In the genomic region with DNA sequence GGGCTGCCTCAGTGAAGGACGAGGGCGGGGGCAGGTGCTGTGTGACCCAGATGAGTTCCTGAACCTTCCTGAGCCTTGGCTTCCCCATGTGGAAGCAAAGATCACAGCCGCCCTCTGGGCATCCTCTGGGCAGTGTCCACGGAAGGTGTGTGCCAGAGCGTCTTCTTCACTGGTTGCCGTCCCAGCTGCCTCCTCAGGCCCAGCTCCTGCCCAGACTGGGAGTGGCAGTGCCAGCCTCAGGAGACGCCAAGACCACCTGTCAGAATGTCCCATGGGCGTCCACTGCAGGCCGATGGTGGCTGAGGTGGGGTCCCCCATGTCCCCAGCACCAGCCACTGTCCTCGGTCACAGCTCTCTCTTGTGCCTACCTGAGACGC, we compare ENCODE assay signal across 20 cellular contexts. TPM values are rescaled to one million over a fixed set of nuclear protein-coding genes. Genes with fewer than 3 reads are reported as not detected.
DNase-seq lines count a peak whose midpoint lies in the region; ATAC-seq, FAIRE-seq and TF ChIP-seq lines count a peak whose summit lies in the region.
"Had no signal": no experiment of that assay in that cellular context is flagged by ENCODE, and none has a peak within 500 bp of the region (broad histone marks: within the 10 kb centered on the region; RNA-seq: fewer than 3 reads in every experiment).

No MANE protein-coding gene starts in this region.

- H3K9me1 ChIP-seq in keratinocyte (ENCODE audit: control insufficient read depth, extremely low read depth, insufficient read depth, low read length) = peaks cover 2% of the 10 kb centered on the region

- H3K79me2 ChIP-seq in keratinocyte (ENCODE audit: control insufficient read depth, insufficient read depth, low read length) (no peaks in the 10 kb centered on the region), hepatocyte (peaks cover 15% of the 10 kb centered on the region)

- no peaks in the 10 kb centered on the region for H4K20me1 ChIP-seq in keratinocyte (ENCODE audit: control insufficient read depth, extremely low read depth, insufficient read depth, low read length)
- H4K20me1 ChIP-seq in hepatocyte (ENCODE audit: insufficient read depth, poor library complexity, severe bottlenecking) = no peaks in the 10 kb centered on the region

- H3K9me3 ChIP-seq in BE2C (no peaks in the 10 kb centered on the region), HEK293 (ENCODE audit: control insufficient read depth, insufficient read depth, low read depth, low read length) (no peaks in the 10 kb centered on the region), keratinocyte (ENCODE audit: control insufficient read depth, low read depth, low read length) (no peaks in the 10 kb centered on the region), spleen (no peaks in the 10 kb centered on the region), hepatocyte (ENCODE audit: low read depth) (no peaks in the 10 kb centered on the region)
- H3K9me3 ChIP-seq: MG63 had no signal

- CTCF ChIA-PET in HEK293 (lab: Yijun Ruan, JAX) = interaction anchor here (0.9 kb wide), 1 partner anchor 12 kb away, joined by 5 read pairs; no protein-coding TSS in a partner anchor

- no peak overlapping the region for H3K27ac ChIP-seq in HEK293 (ENCODE audit: extremely low read depth, low read depth, low read length)
- no peak overlapping the region for H3K27ac ChIP-seq in keratinocyte (ENCODE audit: control insufficient read depth, insufficient read depth, low read length)
- H3K27ac ChIP-seq in spleen = no peak overlapping the region
- H3K27ac ChIP-seq in hepatocyte = no peak overlapping the region

- H3K9ac ChIP-seq in keratinocyte (ENCODE audit: control insufficient read depth, extremely low read depth, insufficient read depth, low read length) = no peak overlapping the region

- TF ChIP-seq POLR2A in spleen (IDR thresholded peaks at IDR 0.05) = no peak

- H3K4me1 ChIP-seq in BE2C (no peaks in the 10 kb centered on the region), HEK293 (ENCODE audit: control insufficient read depth, insufficient read depth, low read length) (no peaks in the 10 kb centered on the region), keratinocyte (ENCODE audit: control insufficient read depth, extremely low read depth, insufficient read depth, low read length) (peaks cover 64% of the 10 kb centered on the region), spleen (peaks cover 0 to 12% (median 3%) of the 10 kb centered on the region in 6 donors), hepatocyte (ENCODE audit: insufficient read depth) (peaks cover 17% of the 10 kb centered on the region)

- H3K36me3 ChIP-seq in BE2C = no peaks in the 10 kb centered on the region
- H3K36me3 ChIP-seq in HEK293 (ENCODE audit: control insufficient read depth in 2 of 2, insufficient read depth in 1 of 2, low read length in 2 of 2) = peaks cover 0 to 5% of the 10 kb centered on the region in 2 experiments; a peak in 1 of 3 replicates
- H3K36me3 ChIP-seq in keratinocyte (ENCODE audit: control insufficient read depth in 2 of 2, extremely low read depth in 1 of 2, insufficient read depth in 2 of 2, low read length in 2 of 2) = no peaks in the 10 kb centered on the region
- no peaks in the 10 kb centered on the region for H3K36me3 ChIP-seq in spleen
- H3K36me3 ChIP-seq in hepatocyte (replicated peaks; ENCODE audit: insufficient read depth, low read depth) = no peaks in the 10 kb centered on the region
- H3K36me3 ChIP-seq: MG63 had no signal

- DNase-seq in BE2C (peak; percentile 0), keratinocyte (ENCODE audit: low read depth, low spot score) (no peak), spleen (peak; percentile 41), NCI-H82 (lab: John Stamatoyannopoulos, UW) (no peak), hepatocyte (ENCODE audit: low spot score) (no peak)
- DNase-seq: ACHN, DMS79 treated with DMSO at 0.1 percent for 48 hours, H7, Kasumi-1, MG63, NCI-H1092, NCI-H146, NCI-H2029 treated with DMSO at 0.1 percent for 48 hours, SIG-M5 had no signal

- dilution Hi-C loops in keratinocyte (cut with MboI; ENCODE audit: extremely low pct_ligation_motif_present, low sequenced_read_pairs) = no loop called here

- POLR2A ChIA-PET in HEK293 (lab: Yijun Ruan, JAX) = no interaction called here

- H3K4me3 ChIP-seq in BE2C (ENCODE audit: low read depth, low read length) = no peak overlapping the region
- no peak overlapping the region for H3K4me3 ChIP-seq in HEK293 (ENCODE audit: low read depth, low read length)
- no peak overlapping the region for H3K4me3 ChIP-seq in keratinocyte (ENCODE audit: control insufficient read depth in 2 of 3, extremely low read depth in 1 of 3, insufficient read depth in 2 of 3, low read depth in 1 of 3, low read length in 3 of 3)
- no peak overlapping the region for H3K4me3 ChIP-seq in spleen
- H3K4me3 ChIP-seq in hepatocyte = no peak overlapping the region
- H3K4me3 ChIP-seq: MG63 had no signal

- H2AFZ ChIP-seq in keratinocyte (ENCODE audit: control insufficient read depth, low read length) = no peak overlapping the region
- no peak overlapping the region for H2AFZ ChIP-seq in hepatocyte

- H3K4me2 ChIP-seq in keratinocyte (ENCODE audit: control insufficient read depth, extremely low read depth, insufficient read depth, low read depth, low read length) (peak overlapping the region; percentile 27), hepatocyte (no peak overlapping the region)

- ATAC-seq in HG02938 (IDR thresholded peaks at IDR 0.05; ENCODE audit: unreplicated experiment) = no peak

- TF ChIP-seq CTCF in BE2C (IDR thresholded peaks at IDR 0.05; ENCODE audit: low read depth, low read length) (no peak), HEK293 (tag by site-specific recombination; IDR thresholded peaks at IDR 0.05) (no peak), keratinocyte (optimal IDR thresholded peaks at IDR 0.05 in 1 of 3, IDR thresholded peaks at IDR 0.05 in 1 of 3, conservative IDR thresholded peaks at IDR 0.05 in 1 of 3; ENCODE audit: extremely low read depth in 1 of 3, insufficient read depth in 2 of 3, low read length in 3 of 3) (no peak), spleen (IDR thresholded peaks at IDR 0.05 in 8 of 11, conservative IDR thresholded peaks at IDR 0.05 in 3 of 11) (no peak), hepatocyte (IDR thresholded peaks at IDR 0.05; ENCODE audit: poor library complexity) (no peak)

- no peak for FAIRE-seq in keratinocyte (lab: Jason Lieb, UNC)
- FAIRE-seq: HTR-8/SVneo, RCC 7860 had no signal

- intact Hi-C loops in spleen (cut with DNase I; ENCODE audit: low total_unique reads) = no loop called here

- H3K27me3 ChIP-seq in BE2C (no peaks in the 10 kb centered on the region), keratinocyte (ENCODE audit: control insufficient read depth, extremely low read depth, insufficient read depth, low read length) (no peaks in the 10 kb centered on the region), spleen (replicated peaks in 1 of 7) (peaks cover 0 to 21% (median 0%) of the 10 kb centered on the region in 7 donors), hepatocyte (no peaks in the 10 kb centered on the region)
- H3K27me3 ChIP-seq: MG63 had no signal

- WGBS in spleen, 5 donors = 86 to 94% (median 88%) methylated on average over 9 to 11 of the region's 11 CpGs; no CpG with 5 or more reads in 1 of the 5 donors
- WGBS in hepatocyte (ENCODE audit: low lambda C conversion rate, missing lambda C conversion rate) = 98% methylated on average over 11 of the region's 11 CpGs

- H3K9me2 ChIP-seq in hepatocyte (replicated peaks; ENCODE audit: insufficient read depth) = no peaks in the 10 kb centered on the region

TF ChIP-seq in HEK293, 187 proteins besides CTCF, POLR2A, EP300 and RAD21:
- peak; percentile 24; the same call in 1 of the 2 replicates for TF ChIP-seq SCRT2 (tag by site-specific recombination; IDR thresholded peaks at IDR 0.05)
- TF ChIP-seq ZNF596 (tag by site-specific recombination; IDR thresholded peaks at IDR 0.05) = no peak

RNA-seq across cellular contexts. Expression of gene ARHGEF16, which starts 10.2 kb away (rescaled TPM):
- polyA plus RNA-seq in BE2C (2012; ENCODE audit: insufficient read depth, insufficient read length, low read depth) = 4.8 TPM
- polyA plus RNA-seq in keratinocyte (5.0 to 9.6 TPM (median 6.2 TPM) in 3 replicates), spleen (1 to 10 TPM in 1 of 3 donors, under 1 TPM in 2; 0.29 to 1.5 (median 0.43) TPM), hepatocyte (32.3 and 36.2 TPM in 2 replicates)
- 4.1 TPM for polyA plus RNA-seq in keratinocyte (2011; ENCODE audit: low read depth)
- 4.6 and 6.9 TPM in 2 replicates for polyA plus RNA-seq in keratinocyte (2011; cell fraction: cytosol; rRNA removed)
- polyA plus RNA-seq in keratinocyte (2011; cell fraction: nucleus; rRNA removed) = 17.5 and 18.1 TPM in 2 replicates
- polyA plus RNA-seq in keratinocyte (2012; ENCODE audit: low replicate concordance) = 5.6 and 6.0 TPM in 2 replicates
- 11.0 to 12.7 TPM (median 11.2 TPM) in 3 replicates for polyA minus RNA-seq in keratinocyte
- 10.7 TPM for polyA minus RNA-seq in keratinocyte (2011; cell fraction: cytosol; rRNA and poly(A)+ RNA removed)
- 7.8 and 9.0 TPM in 2 replicates for polyA minus RNA-seq in keratinocyte (2011; cell fraction: nucleus; rRNA and poly(A)+ RNA removed)
- total RNA-seq in spleen (1 to 10 TPM in 4 of 7 donors, under 1 TPM in 3; 0.23 to 1.6 (median 1.1) TPM), hepatocyte (21.5 and 24.8 TPM in 2 replicates)
- total RNA-seq: OCI-LY7 had no signal
- polyA plus RNA-seq: IgD-negative memory B cell had no signal

Comparison
In these comparisons a context has a peak if more than half of its experiments do, and no peak if none do; other contexts are left out.
1. DNase-seq: peak in BE2C (single experiment) and spleen (single experiment); none in keratinocyte (single experiment), NCI-H82 (single experiment) and hepatocyte (single experiment).